ENCODE assay signal across 8 cellular contexts in the genomic region with DNA sequence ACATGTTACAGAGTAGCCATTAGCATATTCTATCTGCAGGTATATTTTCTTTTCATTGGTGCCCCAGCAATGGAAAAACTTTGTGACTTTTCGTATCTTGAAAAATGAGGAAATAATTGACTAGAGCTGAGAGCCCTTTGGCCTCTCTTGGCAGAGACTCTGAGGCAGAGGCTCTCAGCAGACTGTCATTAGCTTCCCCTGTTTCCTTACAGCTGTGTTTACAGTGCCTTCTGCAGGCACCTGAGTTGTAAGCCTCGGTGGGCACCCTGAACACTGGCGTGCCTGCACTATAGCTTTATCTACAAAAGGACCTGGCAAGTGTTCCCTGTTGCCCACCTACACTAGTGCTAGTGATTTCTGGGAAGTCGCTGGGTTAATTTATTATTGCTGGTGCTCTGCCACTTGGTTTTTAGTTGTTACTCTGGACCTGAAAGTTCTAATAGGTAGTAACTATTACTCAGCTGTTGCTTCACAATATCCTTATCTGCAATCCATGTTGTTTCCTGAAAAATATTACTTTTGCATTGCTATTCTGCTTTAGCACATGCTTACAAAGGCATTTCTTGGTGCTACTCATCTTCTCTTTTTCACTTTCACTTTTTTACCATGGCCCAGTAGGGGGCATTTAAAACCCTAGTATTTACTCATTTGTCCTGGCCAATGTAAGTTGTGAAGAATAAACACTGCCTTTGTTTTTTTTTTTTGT. TPM values are rescaled to one million over a fixed set of nuclear protein-coding genes. Genes with fewer than 3 reads are reported as not detected.
DNase-seq lines count a peak whose midpoint lies in the region; ATAC-seq and TF ChIP-seq lines count a peak whose summit lies in the region.

No MANE protein-coding gene starts in this region.

- intact Hi-C loops in breast epithelium (cut with DNase I; ENCODE audit: low total_unique reads): no loop called here

- no peak overlapping the region for H4K5ac ChIP-seq in mesendoderm (ENCODE audit: low read length)

- no peak overlapping the region for H4K8ac ChIP-seq in mesendoderm (ENCODE audit: low read depth, low read length)

- no peak overlapping the region for H3K18ac ChIP-seq in mesendoderm (ENCODE audit: low read length)

- no peak overlapping the region for H2BK120ac ChIP-seq in mesendoderm (ENCODE audit: low read depth, low read length)

- H3K4me3 ChIP-seq in mesendoderm (ENCODE audit: low read length) (no peak overlapping the region), breast epithelium (no peak overlapping the region)

- no peak overlapping the region for H3K9ac ChIP-seq in mesendoderm (ENCODE audit: low read length)

- no peak overlapping the region for H2BK15ac ChIP-seq in mesendoderm (replicated peaks; ENCODE audit: low read depth)

- H3K27ac ChIP-seq in mesendoderm (ENCODE audit: low read depth, low read length): no peak overlapping the region
- no peak overlapping the region for H3K27ac ChIP-seq in breast epithelium

- no peak for TF ChIP-seq POLR2A in breast epithelium (IDR thresholded peaks at IDR 0.05)

- peak; percentile 85 for ATAC-seq in HG02678 (IDR thresholded peaks at IDR 0.05; ENCODE audit: unreplicated experiment)
- ATAC-seq in T-helper 17 cell: no peak

- no peak overlapping the region for H3K23ac ChIP-seq in mesendoderm (ENCODE audit: low read length)

- no peak overlapping the region for H3K4ac ChIP-seq in mesendoderm (ENCODE audit: low read depth, low read length)

- H3K79me2 ChIP-seq in mesendoderm (ENCODE audit: control insufficient read depth, insufficient read depth, low read length): no peaks in the 10 kb centered on the region

- H3K36me3 ChIP-seq in mesendoderm (ENCODE audit: control insufficient read depth, insufficient read depth, low read length) (no peaks in the 10 kb centered on the region), breast epithelium (no peaks in the 10 kb centered on the region)

- H3K27me3 ChIP-seq in mesendoderm (ENCODE audit: insufficient read depth, low read length, poor library complexity) (no peaks in the 10 kb centered on the region), breast epithelium (no peaks in the 10 kb centered on the region)

- H3K4me1 ChIP-seq in mesendoderm (ENCODE audit: control insufficient read depth, low read depth, low read length) (no peaks in the 10 kb centered on the region), breast epithelium (no peaks in the 10 kb centered on the region)

- H3K27ac Mint-ChIP-seq in T-helper 17 cell: peak overlapping the region; percentile 98

- H3K4me1 Mint-ChIP-seq in T-helper 17 cell: peaks cover 19% of the 10 kb centered on the region

- H3K27me3 Mint-ChIP-seq in T-helper 17 cell: no peaks in the 10 kb centered on the region

- H3K36me3 Mint-ChIP-seq in T-helper 17 cell (ENCODE audit: low read depth): no peaks in the 10 kb centered on the region

- H2BK5ac ChIP-seq in mesendoderm (ENCODE audit: low read length): no peak overlapping the region

- no peaks in the 10 kb centered on the region for H3K9me3 ChIP-seq in T-helper 17 cell (ENCODE audit: control insufficient read depth, low read length, poor library complexity, severe bottlenecking)
- no peaks in the 10 kb centered on the region for H3K9me3 ChIP-seq in breast epithelium

- H3K4me2 ChIP-seq in mesendoderm (ENCODE audit: low read length): no peak overlapping the region

- WGBS in mesendoderm (ENCODE audit: extremely low coverage, insufficient coverage, low lambda C conversion rate): no CpG with 5 or more reads among the region's 4 CpGs

- DNase-seq in DMS53 (lab: John Stamatoyannopoulos, UW) (peak; percentile 3), DMS53 treated with DMSO at 0.1 percent for 48 hours (lab: John Stamatoyannopoulos, UW; ENCODE audit: unreplicated experiment) (no peak), T-helper 17 cell (no peak), mesendoderm (peak; percentile 29), midbrain (lab: John Stamatoyannopoulos, UW) (no peak), breast epithelium (ENCODE audit: low spot score in 2 of 2) (no peak), NCI-H510A (lab: John Stamatoyannopoulos, UW) (no peak)

- no peak overlapping the region for H3K56ac ChIP-seq in mesendoderm (ENCODE audit: low read length)

- H3K4me3 Mint-ChIP-seq in T-helper 17 cell: peak overlapping the region; percentile 15

- H2AK5ac ChIP-seq in mesendoderm (ENCODE audit: low read length): no peak overlapping the region

- no peaks in the 10 kb centered on the region for H3K79me1 ChIP-seq in mesendoderm (ENCODE audit: low read length)

- no peak for TF ChIP-seq CTCF in breast epithelium (IDR thresholded peaks at IDR 0.05)

RNA-seq across cellular contexts. Expression of gene GPR171, which starts 7.8 kb away (rescaled TPM):
- total RNA-seq in T-helper 17 cell: 10 to 100 TPM; 20.7 to 33.8 TPM
- polyA plus RNA-seq in mesendoderm (2013, experiment 1 of 2): not detected
- polyA plus RNA-seq in mesendoderm (2013, experiment 2 of 2): not detected
- total RNA-seq in breast epithelium: 1 to 10 TPM in 2 of 3 donors, under 1 TPM in 1; 0.48 to 7.2 (median 1.8) TPM

Comparison
In these comparisons a context has a peak if more than half of its experiments do, and no peak if none do; other contexts are left out.
1. DNase-seq: peak in DMS53 (single experiment) and mesendoderm (single experiment); none in DMS53 treated with DMSO at 0.1 percent for 48 hours (single experiment), T-helper 17 cell (0 of 3), midbrain (single experiment), breast epithelium (0 of 2) and NCI-H510A (single experiment).